Comparison of ENCODE assay signal across 22 cellular contexts in the genomic region with DNA sequence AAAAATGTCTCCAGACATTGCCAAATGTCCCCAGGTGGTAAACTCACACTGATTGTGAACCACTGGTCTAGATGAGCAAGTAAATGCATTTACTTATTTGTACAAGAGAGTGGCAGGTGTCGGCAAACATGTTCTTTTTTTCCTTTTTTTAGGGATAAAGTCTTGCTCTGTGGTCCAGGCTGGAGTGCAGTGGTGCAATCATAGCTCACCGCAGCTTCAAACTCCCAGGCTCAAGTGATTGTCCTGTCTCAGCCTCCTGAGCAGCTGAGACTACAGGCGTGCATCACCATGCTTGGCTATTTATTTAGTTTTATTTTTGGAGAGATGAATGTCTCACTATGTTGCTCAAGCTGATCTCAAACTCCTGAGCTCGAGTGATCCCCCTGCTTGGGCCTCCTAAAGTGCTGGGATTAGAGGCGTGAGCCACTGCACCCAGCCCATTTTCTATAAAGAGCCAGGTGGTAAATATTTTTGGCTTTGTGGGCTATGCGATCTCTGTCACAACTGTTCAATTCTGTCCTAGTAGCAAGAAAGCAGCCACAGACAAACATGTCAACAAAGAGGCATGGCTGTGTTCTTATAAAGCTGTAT. TPM values are rescaled to one million over a fixed set of nuclear protein-coding genes. Genes with fewer than 3 reads are reported as not detected.
"Had no signal": no experiment of that assay in that cellular context is flagged by ENCODE, and none has a peak within 500 bp of the region (broad histone marks: within the 10 kb centered on the region; RNA-seq: fewer than 3 reads in every experiment).

No MANE protein-coding gene starts in this region.

- H3K36me3 ChIP-seq: esophagus squamous epithelium, heart right ventricle, left lung, tibial artery had no signal

- ATAC-seq: heart right ventricle; left lung; stimulated activated naive CD8-positive, alpha-beta T cell treated with anti-CD3 and anti-CD28 coated beads, Interleukin-15, Interleukin-2, amounts not matched to agents 100 U/mL and 50 U/mL, for 24 hours had no signal

- H3K4me1 ChIP-seq: esophagus squamous epithelium, heart right ventricle, left lung, tibial artery had no signal

- H3K9me3 ChIP-seq: esophagus squamous epithelium, heart right ventricle, left lung, tibial artery had no signal

- DNase-seq: activated CD4-positive, alpha-beta T cell treated with anti-CD3 and anti-CD28 coated beads, Interleukin-2, amount 50 U/mL, for 4 hours; activated T-cell treated with anti-CD3 and anti-CD28 coated beads for 4 hours; effector CD8-positive, alpha-beta T cell; esophagus squamous epithelium; heart right ventricle; left lung; stimulated activated CD4-positive, alpha-beta T cell treated with anti-CD3 and anti-CD28 coated beads, Interleukin-2, amount 100 ng/mL, for 24 hours; stimulated activated naive CD8-positive, alpha-beta T cell treated with anti-CD3 and anti-CD28 coated beads, Interleukin-15, Interleukin-2, amounts not matched to agents 100 U/mL and 50 U/mL, for 24 hours; substantia nigra had no signal

- H3K4me3 ChIP-seq: esophagus squamous epithelium, heart right ventricle, left lung, tibial artery had no signal

- H3K27ac ChIP-seq: esophagus squamous epithelium, heart right ventricle, left lung, tibial artery, VCaP had no signal

RNA-seq across cellular contexts. Expression of a gene that starts 1.4 kb away (rescaled TPM):
- total RNA-seq: activated T-helper 1 cell treated with anti-CD3 and anti-CD28 coated beads, Interleukin-12 subunit alpha, Interleukin-12 subunit beta, Interleukin-2, Interleukin-4 antibody, amounts not matched to agents 30 ng/mL and 10 ng/mL and 1 ng/mL, durations not matched to agents 14 hours and 24 hours and 36 hours; cerebellum; endothelial cell of umbilical vein; esophagus squamous epithelium; heart right ventricle; kidney epithelial cell; left lung; lung microvascular endothelial cell; mesothelial cell of epicardium; neural crest cell; omental fat pad; progenitor cell of endocrine pancreas; skeletal muscle tissue; urinary bladder had no signal
